Comparison of ENCODE assay signal across 14 cellular contexts in genomic region chr17:1773755-1774181, GRCh38. TPM values are rescaled to one million over a fixed set of nuclear protein-coding genes. Genes with fewer than 3 reads are reported as not detected.
DNase-seq lines count a peak whose midpoint lies in the region; ATAC-seq and TF ChIP-seq lines count a peak whose summit lies in the region.
"Had no signal": no experiment of that assay in that cellular context is flagged by ENCODE, and none has a peak within 500 bp of the region (broad histone marks: within the 10 kb centered on the region; RNA-seq: fewer than 3 reads in every experiment).

No MANE protein-coding gene starts in this region.

- H3K27ac ChIP-seq in CD8-positive, alpha-beta T cell (ENCODE audit: low read depth, low read length) = no peak overlapping the region
- peak overlapping the region; percentile 20 to 29 for H3K27ac ChIP-seq in ascending aorta
- H3K27ac ChIP-seq in skeletal muscle tissue (ENCODE audit: low read depth, low read length) = peak overlapping the region; percentile 67
- H3K27ac ChIP-seq: brain microvascular endothelial cell had no signal

- intact Hi-C loops in CD8-positive, alpha-beta T cell (cut with DNase I, micrococcal nuclease) = no loop called here
- intact Hi-C loops in ascending aorta (cut with DNase I) = no loop called here

- H3K9me3 Mint-ChIP-seq in CD8-positive, alpha-beta T cell = no peaks in the 10 kb centered on the region
- H3K9me3 Mint-ChIP-seq: immature natural killer cell, neural crest cell had no signal

- H3K4me1 ChIP-seq in CD8-positive, alpha-beta T cell (ENCODE audit: insufficient read depth, low read length) = peaks cover 22% of the 10 kb centered on the region
- H3K4me1 ChIP-seq in ascending aorta (no peaks in the 10 kb centered on the region), skeletal muscle tissue (ENCODE audit: control insufficient read depth in 3 of 3, insufficient read depth in 3 of 3, low read length in 3 of 3) (peaks cover 31 to 50% (median 44%) of the 10 kb centered on the region in 3 donors)

- no peak for ATAC-seq in CD8-positive, alpha-beta T cell
- no peak for ATAC-seq in GM19397 (IDR thresholded peaks at IDR 0.05; ENCODE audit: unreplicated experiment)
- no peak for ATAC-seq in HG03571 (IDR thresholded peaks at IDR 0.05; ENCODE audit: unreplicated experiment)
- ATAC-seq: PC-3 had no signal

- H3K4me3 ChIP-seq in CD8-positive, alpha-beta T cell (ENCODE audit: low read depth, low read length) = no peak overlapping the region
- H3K4me3 ChIP-seq in ascending aorta = no peak overlapping the region
- H3K4me3 ChIP-seq in skeletal muscle tissue (ENCODE audit: low read length in 3 of 3) = no peak overlapping the region

- TF ChIP-seq CTCF in CD8-positive, alpha-beta T cell (IDR thresholded peaks at IDR 0.05) = no peak
- TF ChIP-seq CTCF in ascending aorta (IDR thresholded peaks at IDR 0.05) = no peak

- no peak overlapping the region for H3K4me3 Mint-ChIP-seq in CD8-positive, alpha-beta T cell
- H3K4me3 Mint-ChIP-seq: immature natural killer cell, neural crest cell had no signal

- peaks cover 28% of the 10 kb centered on the region for H3K4me1 Mint-ChIP-seq in CD8-positive, alpha-beta T cell (ENCODE audit: low read depth)

- H3K36me3 Mint-ChIP-seq in CD8-positive, alpha-beta T cell = peaks cover 47% of the 10 kb centered on the region

- H3K36me3 ChIP-seq in CD8-positive, alpha-beta T cell (ENCODE audit: insufficient read depth, low read length) = peaks cover 5% of the 10 kb centered on the region
- H3K36me3 ChIP-seq in ascending aorta (peaks cover 8 to 24% of the 10 kb centered on the region in 2 donors), skeletal muscle tissue (ENCODE audit: control insufficient read depth in 3 of 3, insufficient read depth in 3 of 3, low read length in 3 of 3) (peaks cover 54 to 65% (median 57%) of the 10 kb centered on the region in 3 donors)

- POLR2A ChIA-PET in CD8-positive, alpha-beta T cell (lab: Charles Lee) = interaction anchor here (1.2 kb wide), 1 partner anchor 9 kb away, joined by 5 read pairs; no protein-coding TSS in a partner anchor

- H3K9ac ChIP-seq in skeletal muscle tissue (ENCODE audit: low read depth in 1 of 3, low read length in 3 of 3) = peak overlapping the region; percentile 19 to 40 (median 30)

- no peaks in the 10 kb centered on the region for H3K9me3 ChIP-seq in CD8-positive, alpha-beta T cell (ENCODE audit: low read length)
- H3K9me3 ChIP-seq in ascending aorta (no peaks in the 10 kb centered on the region), skeletal muscle tissue (ENCODE audit: control insufficient read depth in 3 of 3, low read length in 3 of 3) (no peaks in the 10 kb centered on the region)

- H3K27me3 ChIP-seq in CD8-positive, alpha-beta T cell (ENCODE audit: insufficient read depth, low read length) = no peaks in the 10 kb centered on the region
- H3K27me3 ChIP-seq in ascending aorta = no peaks in the 10 kb centered on the region
- no peaks in the 10 kb centered on the region for H3K27me3 ChIP-seq in skeletal muscle tissue (ENCODE audit: control insufficient read depth in 3 of 3, insufficient read depth in 3 of 3, low read length in 3 of 3)
- H3K27me3 ChIP-seq: brain microvascular endothelial cell had no signal

- CTCF ChIA-PET in CD8-positive, alpha-beta T cell (lab: Charles Lee) = interaction anchor here (0.8 to 4.0 kb wide), 5 partner anchors 9 to 52 kb away, joined by 3 to 16 read pairs (median 3); partner anchors contain the start of gene SERPINF1

- H3K27me3 Mint-ChIP-seq in CD8-positive, alpha-beta T cell (ENCODE audit: low read depth) = no peaks in the 10 kb centered on the region

- no peak for DNase-seq in CD8-positive, alpha-beta T cell
- DNase-seq in ascending aorta (ENCODE audit: low spot score in 2 of 2) (no peak), iris pigment epithelial cell (ENCODE audit: low read depth) (peak; percentile 45), anterior cingulate cortex (lab: John Stamatoyannopoulos, UW) (no peak)
- DNase-seq in effector CD8-positive, alpha-beta T cell (lab: John Stamatoyannopoulos, UW) = no peak
- DNase-seq: activated T-cell treated with anti-CD3 and anti-CD28 coated beads for 4 hours, brain microvascular endothelial cell, immature natural killer cell, MM.1S, PC-3 had no signal

- H3K27ac Mint-ChIP-seq in CD8-positive, alpha-beta T cell = peak overlapping the region; percentile 37

RNA-seq across cellular contexts. Expression of gene SERPINF1, which starts 11.9 kb away (rescaled TPM):
- total RNA-seq in CD8-positive, alpha-beta T cell = 10 to 100 TPM; 19.7 to 20.2 TPM
- total RNA-seq in ascending aorta (604 TPM), skeletal muscle tissue (328 TPM)

RNA-seq across cellular contexts. Expression of gene SERPINF2, which starts 31.1 kb away (rescaled TPM):
- total RNA-seq in CD8-positive, alpha-beta T cell = under 1 TPM; 0.22 to 0.28 TPM
- 20.6 TPM for total RNA-seq in ascending aorta
- not detected for total RNA-seq in skeletal muscle tissue

RNA-seq across cellular contexts. Expression of gene WDR81, which starts 49.3 kb away (rescaled TPM):
- 10 to 100 TPM; 18.9 to 20.4 TPM for total RNA-seq in CD8-positive, alpha-beta T cell
- 70.4 TPM for total RNA-seq in ascending aorta
- 10.4 TPM for total RNA-seq in skeletal muscle tissue

RNA-seq across cellular contexts. Expression of gene SMYD4, which starts 55.9 kb away (rescaled TPM):
- 10 to 100 TPM in 1 of 2 experiments, 1 to 10 TPM in 1; 8.9 to 10.1 TPM for total RNA-seq in CD8-positive, alpha-beta T cell
- total RNA-seq in ascending aorta (7.6 TPM), skeletal muscle tissue (8.4 TPM)

RNA-seq across cellular contexts. Expression of gene RPA1, which starts 56.0 kb away (rescaled TPM):
- total RNA-seq in CD8-positive, alpha-beta T cell = 10 to 100 TPM; 35.1 to 38.1 TPM
- total RNA-seq in ascending aorta (34.0 TPM), skeletal muscle tissue (26.1 TPM)

Comparison
In these comparisons a context has a peak if more than half of its experiments do, and no peak if none do; other contexts are left out.
1. RNA of gene SERPINF1, which starts 11.9 kb away (total RNA-seq): 604 TPM in ascending aorta (single experiment) and 328 TPM in skeletal muscle tissue (single experiment); 19.7 to 20.2 TPM in CD8-positive, alpha-beta T cell; every median in the first group is over 10 times any median in the second.
2. RNA of gene SERPINF2, which starts 31.1 kb away (total RNA-seq): 20.6 TPM in ascending aorta (single experiment); 0.22 to 0.28 TPM in CD8-positive, alpha-beta T cell and not detected in skeletal muscle tissue (single experiment); every median in the first group is over 10 times any median in the second.